Comparison of ENCODE assay signal across 8 cellular contexts in the genomic region with DNA sequence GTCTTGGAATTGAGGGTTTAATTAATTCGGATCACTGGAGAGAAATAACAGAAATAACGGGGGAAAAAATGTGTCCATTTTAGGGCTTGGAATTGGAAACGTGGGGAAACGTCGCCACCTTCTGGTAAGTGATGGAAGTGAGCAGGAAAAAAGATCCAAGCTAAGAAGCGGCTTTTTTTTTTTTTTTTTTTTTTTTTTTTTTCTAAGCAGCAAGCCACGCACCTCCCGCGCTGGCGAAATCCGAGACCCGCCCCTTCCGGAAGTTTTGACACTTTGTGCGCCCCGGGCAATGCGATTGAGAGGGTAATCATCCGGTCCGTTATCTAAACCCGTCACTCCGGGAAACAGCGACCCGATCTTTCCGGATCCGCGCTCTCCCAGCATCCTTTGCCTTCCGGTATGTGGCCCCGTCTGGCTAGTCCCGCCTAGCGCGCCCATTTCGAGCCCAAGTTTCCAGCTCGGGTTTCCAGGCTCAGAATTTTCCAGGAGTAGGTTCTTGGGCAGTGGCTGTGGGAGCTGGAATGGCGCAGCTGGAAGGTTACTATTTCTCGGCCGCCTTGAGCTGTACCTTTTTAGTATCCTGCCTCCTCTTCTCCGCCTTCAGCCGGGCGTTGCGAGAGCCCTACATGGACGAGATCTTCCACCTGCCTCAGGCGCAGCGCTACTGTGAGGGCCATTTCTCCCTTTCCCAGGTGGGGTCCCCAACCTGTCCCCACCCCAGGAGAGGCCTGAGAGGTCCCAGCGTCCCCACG. TPM values are rescaled to one million over a fixed set of nuclear protein-coding genes. Genes with fewer than 3 reads are reported as not detected.
DNase-seq lines count a peak whose midpoint lies in the region; ATAC-seq and TF ChIP-seq lines count a peak whose summit lies in the region.

A gene with protein sequence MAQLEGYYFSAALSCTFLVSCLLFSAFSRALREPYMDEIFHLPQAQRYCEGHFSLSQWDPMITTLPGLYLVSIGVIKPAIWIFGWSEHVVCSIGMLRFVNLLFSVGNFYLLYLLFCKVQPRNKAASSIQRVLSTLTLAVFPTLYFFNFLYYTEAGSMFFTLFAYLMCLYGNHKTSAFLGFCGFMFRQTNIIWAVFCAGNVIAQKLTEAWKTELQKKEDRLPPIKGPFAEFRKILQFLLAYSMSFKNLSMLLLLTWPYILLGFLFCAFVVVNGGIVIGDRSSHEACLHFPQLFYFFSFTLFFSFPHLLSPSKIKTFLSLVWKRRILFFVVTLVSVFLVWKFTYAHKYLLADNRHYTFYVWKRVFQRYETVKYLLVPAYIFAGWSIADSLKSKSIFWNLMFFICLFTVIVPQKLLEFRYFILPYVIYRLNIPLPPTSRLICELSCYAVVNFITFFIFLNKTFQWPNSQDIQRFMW (plus strand): TSS at position 418 of the 752 bp plus-strand sequence. CDS start 104 bp downstream, at position 522.

- H2BK12ac ChIP-seq in trophoblast cell (ENCODE audit: low read length) = no peak within 1 kb of the TSS

- peak; percentile 100 for ATAC-seq in HG02798 (IDR thresholded peaks at IDR 0.05; ENCODE audit: poor library complexity, unreplicated experiment)

- peaks cover 3% of the 10 kb centered on the region for H3K79me2 ChIP-seq in trophoblast cell (ENCODE audit: control insufficient read depth, insufficient read depth, low read length, poor library complexity)

- H4K91ac ChIP-seq in trophoblast cell (ENCODE audit: low read depth, low read length) = peak within 1 kb of the TSS; percentile 81

- H3K4me1 ChIP-seq in adipocyte (ENCODE audit: control insufficient read depth, insufficient read depth, low read length) (peaks cover 13% of the 10 kb centered on the region), trophoblast cell (ENCODE audit: control insufficient read depth in 1 of 2, insufficient read depth in 2 of 2, low read length in 2 of 2) (no peaks in the 10 kb centered on the region)

- H3K4ac ChIP-seq in trophoblast cell (ENCODE audit: low read depth, low read length) = peak within 1 kb of the TSS; percentile 91

- no peaks in the 10 kb centered on the region for H3K27me3 ChIP-seq in adipocyte (replicated peaks; ENCODE audit: control insufficient read depth, insufficient read depth, low read length)
- H3K27me3 ChIP-seq in trophoblast cell (ENCODE audit: insufficient read depth, low read length) = no peaks in the 10 kb centered on the region

- H3K79me1 ChIP-seq in trophoblast cell (ENCODE audit: low read length) = peaks cover 4% of the 10 kb centered on the region

- H3K4me3 Mint-ChIP-seq in type B pancreatic cell = peak within 1 kb of the TSS; percentile 95

- TF ChIP-seq CTCF in GM12875 (IDR thresholded peaks at IDR 0.05; ENCODE audit: borderline replicate concordance, insufficient read depth, low read depth, low read length) (peak; percentile 48; the same call in 1 of the 2 replicates), type B pancreatic cell (conservative IDR thresholded peaks at IDR 0.05) (peak; percentile 81)

- H3K23ac ChIP-seq in trophoblast cell (ENCODE audit: low read length) = no peak within 1 kb of the TSS

- H3K36me3 ChIP-seq in adipocyte (ENCODE audit: control insufficient read depth, insufficient read depth, low read length, severe bottlenecking) = no peaks in the 10 kb centered on the region
- no peaks in the 10 kb centered on the region for H3K36me3 ChIP-seq in trophoblast cell (ENCODE audit: control insufficient read depth in 1 of 2, insufficient read depth in 2 of 2, low read length in 2 of 2)

- peaks cover 8% of the 10 kb centered on the region for H3K36me3 Mint-ChIP-seq in type B pancreatic cell

- H3K9me3 Mint-ChIP-seq in type B pancreatic cell = no peaks in the 10 kb centered on the region

- intact Hi-C loops in cardiac septum (cut with DNase I) = loop anchor here (1.0 kb wide), 1 partner anchor 1266 kb away; no protein-coding TSS in a partner anchor

- peak within 1 kb of the TSS; percentile 74 for H3K27ac ChIP-seq in trophoblast cell (ENCODE audit: low read depth, low read length)

- H4K8ac ChIP-seq in trophoblast cell (ENCODE audit: low read depth, low read length) = peak within 1 kb of the TSS; percentile 100

- H2BK5ac ChIP-seq in trophoblast cell (ENCODE audit: low read depth, low read length, poor library complexity) = peak within 1 kb of the TSS; percentile 72

- no peaks in the 10 kb centered on the region for H3K9me3 ChIP-seq in adipocyte (ENCODE audit: control insufficient read depth, low read length)
- H3K9me3 ChIP-seq in trophoblast cell (ENCODE audit: insufficient read depth, low read depth, low read length) = no peaks in the 10 kb centered on the region

- H2BK120ac ChIP-seq in trophoblast cell (ENCODE audit: insufficient read depth, low read length, poor library complexity) = peak within 1 kb of the TSS; percentile 81

- H3K9ac ChIP-seq in adipocyte (ENCODE audit: low read length) (peak within 1 kb of the TSS; percentile 90), trophoblast cell (ENCODE audit: low read length) (peak within 1 kb of the TSS; percentile 85)

- H2AFZ ChIP-seq in trophoblast cell (ENCODE audit: insufficient read depth, low read length, poor library complexity) = peak within 1 kb of the TSS; percentile 91

- peak within 1 kb of the TSS; percentile 98 for H2AK5ac ChIP-seq in trophoblast cell (ENCODE audit: low read length)

- H3K27ac Mint-ChIP-seq in type B pancreatic cell = peak within 1 kb of the TSS; percentile 93

- peak within 1 kb of the TSS; percentile 69 for H3K4me2 ChIP-seq in trophoblast cell (ENCODE audit: low read length)

- H3K4me3 ChIP-seq in GM12875 (ENCODE audit: low read depth, low read length) = peak within 1 kb of the TSS; percentile 77
- H3K4me3 ChIP-seq in adipocyte (ENCODE audit: low read length) = peak within 1 kb of the TSS; percentile 97
- H3K4me3 ChIP-seq in trophoblast cell (ENCODE audit: low read depth, low read length) = peak within 1 kb of the TSS; percentile 73

- peaks cover 3% of the 10 kb centered on the region for H3K27me3 Mint-ChIP-seq in type B pancreatic cell

- DNase-seq in NCI-H1436 (lab: John Stamatoyannopoulos, UW) (peak; percentile 96), T follicular helper cell (ENCODE audit: low read depth) (peak; percentile 95), adipocyte (ENCODE audit: low read depth) (peak; percentile 100), cardiac septum (ENCODE audit: low spot score) (peak; percentile 97), trophoblast cell (peak; percentile 98 to 99), type B pancreatic cell (ENCODE audit: extremely low spot score, unreplicated experiment) (peak; percentile 95)

- no peaks in the 10 kb centered on the region for H3K4me1 Mint-ChIP-seq in type B pancreatic cell (ENCODE audit: unreplicated experiment)

- peak within 1 kb of the TSS; percentile 97 for H3K14ac ChIP-seq in trophoblast cell (ENCODE audit: low read length)

- H4K12ac ChIP-seq in trophoblast cell (ENCODE audit: low read depth, low read length) = peak within 1 kb of the TSS; percentile 87

- H3K18ac ChIP-seq in trophoblast cell (ENCODE audit: low read length) = peak within 1 kb of the TSS; percentile 88

- WGBS in trophoblast cell (ENCODE audit: extremely low coverage, insufficient coverage, insufficient read length) = no CpG with 5 or more reads among the region's 44 CpGs

RNA-seq across cellular contexts. Expression of the gene that starts here (rescaled TPM):
- total RNA-seq in cardiac septum (3.5 TPM), type B pancreatic cell (ENCODE audit: low replicate concordance) (12.4 and 17.3 TPM in 2 replicates)
- 6.4 and 6.7 TPM in 2 replicates for polyA plus RNA-seq in trophoblast cell (2013)

Comparison
In these comparisons a context has a peak if more than half of its experiments do, and no peak if none do; other contexts are left out.
1. Peak in every context shown above with its lines: DNase-seq, ATAC-seq, H3K4me3 ChIP-seq and H3K27ac ChIP-seq.